In genomic region chr13:113490496-113491417, GRCh38 we compare ENCODE assay signal across 8 cellular contexts. TPM values are rescaled to one million over a fixed set of nuclear protein-coding genes. Genes with fewer than 3 reads are reported as not detected.
DNase-seq lines count a peak whose midpoint lies in the region; ATAC-seq and TF ChIP-seq lines count a peak whose summit lies in the region.

DCUN1D2 (minus strand) TSS chr13:113490711; CDS start chr13:113490669, 42 bp downstream.

- peak; percentile 69 for ATAC-seq in CD8-positive, alpha-beta T cell
- ATAC-seq in GM19397 (IDR thresholded peaks at IDR 0.05; ENCODE audit: unreplicated experiment), result peak; percentile 85
- ATAC-seq in HG03565 (IDR thresholded peaks at IDR 0.05; ENCODE audit: unreplicated experiment), result peak; percentile 79

- peaks cover 25% of the 10 kb centered on the region for H3K4me1 ChIP-seq in CD8-positive, alpha-beta T cell (ENCODE audit: insufficient read depth, low read length)
- H3K4me1 ChIP-seq in endodermal cell (ENCODE audit: control insufficient read depth, insufficient read depth, low read length), result no peaks in the 10 kb centered on the region

- no peak for TF ChIP-seq CTCF in CD8-positive, alpha-beta T cell (IDR thresholded peaks at IDR 0.05)
- TF ChIP-seq CTCF in endodermal cell (conservative IDR thresholded peaks at IDR 0.05), result no peak

- H3K36me3 Mint-ChIP-seq in CD8-positive, alpha-beta T cell, result peaks cover 5% of the 10 kb centered on the region
- H3K36me3 Mint-ChIP-seq in endodermal cell (ENCODE audit: low read depth), result peaks cover 3% of the 10 kb centered on the region

- H3K9ac ChIP-seq in endodermal cell (ENCODE audit: extremely low read depth, low read length, poor library complexity, severe bottlenecking), result peak within 1 kb of the TSS; percentile 62

- H3K4me1 Mint-ChIP-seq in CD8-positive, alpha-beta T cell (ENCODE audit: low read depth), result peaks cover 64% of the 10 kb centered on the region
- H3K4me1 Mint-ChIP-seq in endodermal cell, result peaks cover 66% of the 10 kb centered on the region

- H3K27ac ChIP-seq in CD8-positive, alpha-beta T cell (ENCODE audit: low read depth, low read length), result peak within 1 kb of the TSS; percentile 42
- peak within 1 kb of the TSS; percentile 72 for H3K27ac ChIP-seq in endodermal cell (ENCODE audit: low read depth, low read length)

- peak within 1 kb of the TSS; percentile 87 for H3K27ac Mint-ChIP-seq in CD8-positive, alpha-beta T cell
- peak within 1 kb of the TSS; percentile 85 for H3K27ac Mint-ChIP-seq in endodermal cell

- CTCF ChIA-PET in CD8-positive, alpha-beta T cell (lab: Charles Lee), result no interaction called here

- H3K4me3 Mint-ChIP-seq in CD8-positive, alpha-beta T cell, result peak within 1 kb of the TSS; percentile 91
- H3K4me3 Mint-ChIP-seq in endodermal cell, result peak within 1 kb of the TSS; percentile 83

- 0 to 1% methylated on average over 24 to 115 of the region's 115 CpGs for WGBS in endodermal cell (ENCODE audit: insufficient coverage in 1 of 2, insufficient read length in 1 of 2), 2 experiments

- POLR2A ChIA-PET in CD8-positive, alpha-beta T cell (lab: Charles Lee), result interaction anchor here (1.3 kb wide), 1 partner anchor 9 kb away, joined by 3 read pairs; no protein-coding TSS in a partner anchor

- no peaks in the 10 kb centered on the region for H3K36me3 ChIP-seq in CD8-positive, alpha-beta T cell (ENCODE audit: insufficient read depth, low read length)
- H3K36me3 ChIP-seq in endodermal cell (ENCODE audit: control insufficient read depth, insufficient read depth, low read length), result peaks cover 9% of the 10 kb centered on the region

- no peaks in the 10 kb centered on the region for H3K9me3 ChIP-seq in CD8-positive, alpha-beta T cell (ENCODE audit: low read length)
- no peaks in the 10 kb centered on the region for H3K9me3 ChIP-seq in endodermal cell (ENCODE audit: control insufficient read depth, low read length)

- peak within 1 kb of the TSS; percentile 62 for H3K4me3 ChIP-seq in CD8-positive, alpha-beta T cell (ENCODE audit: low read depth, low read length)
- H3K4me3 ChIP-seq in endodermal cell (ENCODE audit: low read length), result peak within 1 kb of the TSS; percentile 81

- intact Hi-C loops in CD8-positive, alpha-beta T cell (cut with DNase I, micrococcal nuclease), result loop anchor here (2.0 to 5.0 kb wide), 2 partner anchors 193 to 280 kb away; partner anchors contain the start of gene LAMP1 (in 2 of the 2)

- H3K27me3 Mint-ChIP-seq in CD8-positive, alpha-beta T cell (ENCODE audit: low read depth), result no peaks in the 10 kb centered on the region
- H3K27me3 Mint-ChIP-seq in endodermal cell (ENCODE audit: insufficient read depth), result no peaks in the 10 kb centered on the region

- peak; percentile 46 to 84 (median 68) for DNase-seq in CD8-positive, alpha-beta T cell
- DNase-seq in NOMO-1 treated with DMSO at 0.1 percent for 48 hours (lab: John Stamatoyannopoulos, UW; ENCODE audit: unreplicated experiment) (peak; percentile 94), endodermal cell (peak; percentile 96), midbrain (lab: John Stamatoyannopoulos, UW) (peak; percentile 95)
- peak; percentile 57 to 72 (median 67) for DNase-seq in activated CD8-positive, alpha-beta memory T cell treated with anti-CD3 and anti-CD28 coated beads for 48 hours (ENCODE audit: low read depth in 2 of 3, low spot score in 2 of 3)
- DNase-seq in stimulated activated CD8-positive, alpha-beta memory T cell treated with anti-CD3 and anti-CD28 coated beads, Interleukin-15, amount 100 ng/mL, for 48 hours (ENCODE audit: low read depth in 2 of 2), result peak; percentile 71 to 74

- H3K9me3 Mint-ChIP-seq in CD8-positive, alpha-beta T cell, result no peaks in the 10 kb centered on the region
- H3K9me3 Mint-ChIP-seq in endodermal cell, result no peaks in the 10 kb centered on the region

- H3K27me3 ChIP-seq in CD8-positive, alpha-beta T cell (ENCODE audit: insufficient read depth, low read length), result no peaks in the 10 kb centered on the region
- no peaks in the 10 kb centered on the region for H3K27me3 ChIP-seq in endodermal cell (ENCODE audit: control insufficient read depth, insufficient read depth, low read length, poor library complexity, severe bottlenecking)

RNA-seq across cellular contexts. Expression of gene DCUN1D2, which starts in this region (rescaled TPM):
- 10 to 100 TPM; 10.4 to 13.9 TPM for total RNA-seq in CD8-positive, alpha-beta T cell
- total RNA-seq in endodermal cell, result 10 to 100 TPM; 35.8 to 44.7 TPM
- polyA plus RNA-seq in endodermal cell (2013, experiment 1 of 2), result 23.4 TPM
- polyA plus RNA-seq in endodermal cell (2013, experiment 2 of 2), result 23.9 TPM

Comparison
In these comparisons a context has a peak if more than half of its experiments do, and no peak if none do; other contexts are left out.
1. Peak in every context shown above with its lines: DNase-seq, ATAC-seq, H3K4me3 ChIP-seq and H3K27ac ChIP-seq.